ENCODE assay signal across 9 cellular contexts in genomic region chr14:36390718-36391117, GRCh38.
"Had no signal": no experiment of that assay in that cellular context is flagged by ENCODE, and none has a peak within 500 bp of the region (broad histone marks: within the 10 kb centered on the region; RNA-seq: fewer than 3 reads in every experiment).

No MANE protein-coding gene starts in this region.

- ATAC-seq: GM23338, HCT116, HepG2 had no signal

- H3K4me3 Mint-ChIP-seq: GM23338, HFFc6, IgD-negative memory B cell had no signal

- H3K27ac ChIP-seq: HL-60 had no signal

- DNase-seq: H7, HFFc6, KBM-7 had no signal

- H3K27ac Mint-ChIP-seq: GM23338, HFFc6, IgD-negative memory B cell had no signal

- H3K4me1 Mint-ChIP-seq: GM23338, IgD-negative memory B cell had no signal

- H3K4me3 ChIP-seq: GM23338, HAP-1 had no signal

- H3K36me3 ChIP-seq: HAP-1 had no signal

- H3K4me1 ChIP-seq: HAP-1 had no signal

- H2AFZ ChIP-seq: GM23338 had no signal

- H3K9me3 ChIP-seq: HAP-1 had no signal

- H3K9me3 Mint-ChIP-seq: GM23338, HFFc6, IgD-negative memory B cell had no signal

- H3K36me3 Mint-ChIP-seq: IgD-negative memory B cell had no signal

- H3K4me2 ChIP-seq: GM23338 had no signal
